ENCODE assay signal across 33 cellular contexts in genomic region chrX:12159799-12160198, GRCh38. TPM values are rescaled to one million over a fixed set of nuclear protein-coding genes. Genes with fewer than 3 reads are reported as not detected.
"Had no signal": no experiment of that assay in that cellular context is flagged by ENCODE, and none has a peak within 500 bp of the region (broad histone marks: within the 10 kb centered on the region; RNA-seq: fewer than 3 reads in every experiment).

No MANE protein-coding gene starts in this region.

- H3K9me3 ChIP-seq: MG63 had no signal

- ATAC-seq: activated CD8-positive, alpha-beta memory T cell treated with anti-CD3 and anti-CD28 coated beads, Interleukin-2, amount 10 ng/mL, durations not matched to agents 7 days and 5 days; activated naive CD8-positive, alpha-beta T cell treated with anti-CD3 and anti-CD28 coated beads, Interleukin-2, amount 50 U/mL, for 24 hours; Right ventricle myocardium inferior had no signal

- H2AFZ ChIP-seq: PC-9 had no signal

- H3K4me3 ChIP-seq: MG63, PC-9 had no signal

- H3K36me3 ChIP-seq: brain microvascular endothelial cell, MG63, WERI-Rb-1 had no signal

- H3K27ac ChIP-seq: brain microvascular endothelial cell, PC-9, RWPE1, WERI-Rb-1 had no signal

- DNase-seq: activated CD4-positive, alpha-beta memory T cell treated with anti-CD3 and anti-CD28 coated beads, Interleukin-2, amount 10 ng/mL, durations not matched to agents 7 days and 5 days; activated CD4-positive, alpha-beta T cell treated with anti-CD3 and anti-CD28 coated beads for 1 hour; activated CD4-positive, alpha-beta T cell treated with anti-CD3 and anti-CD28 coated beads for 48 hours; activated CD4-positive, CD25-positive, alpha-beta regulatory T cell; activated CD8-positive, alpha-beta memory T cell treated with anti-CD3 and anti-CD28 coated beads for 24 hours; activated CD8-positive, alpha-beta memory T cell treated with anti-CD3 and anti-CD28 coated beads, Interleukin-2, amount 10 ng/mL, durations not matched to agents 7 days and 5 days; activated CD8-positive, alpha-beta memory T cell treated with anti-CD3 and anti-CD28 coated beads, Interleukin-2, amount 50 U/mL, for 48 hours; activated effector memory CD4-positive, alpha-beta T cell treated with Interleukin-2 at 50 U/mL for 16 hours; activated naive CD4-positive, alpha-beta T cell treated with anti-CD3 and anti-CD28 coated beads, Interleukin-2, amount 10 ng/mL, durations not matched to agents 7 days and 5 days; activated naive CD8-positive, alpha-beta T cell treated with anti-CD3 and anti-CD28 coated beads, Interleukin-2, amount 50 U/mL, for 24 hours; activated T-cell treated with anti-CD3 and anti-CD28 coated beads, Interleukin-2, amount 50 U/mL, for 48 hours; anterior cingulate cortex; brain microvascular endothelial cell; central memory CD4-positive, alpha-beta T cell; MG63; NCI-H1048; NCI-H1105 treated with DMSO at 0.1 percent for 48 hours; NCI-H1436; NCI-H1694 treated with DMSO at 0.1 percent for 48 hours; NCI-H2029; NCI-H510A; NCI-H774; PC-9; SIG-M5; SW 1271; T-helper 1 cell; T-helper 2 cell; T-helper 9 cell; WERI-Rb-1 had no signal

- H3K27me3 ChIP-seq: brain microvascular endothelial cell, MG63 had no signal

- H3K4me2 ChIP-seq: PC-9 had no signal

RNA-seq across cellular contexts. Expression of gene FRMPD4, which starts 21.5 kb away (rescaled TPM):
- total RNA-seq: activated CD4-positive, alpha-beta memory T cell treated with anti-CD3 and anti-CD28 coated beads, Interleukin-2, amount 10 ng/mL, durations not matched to agents 7 days and 5 days; activated CD8-positive, alpha-beta memory T cell treated with anti-CD3 and anti-CD28 coated beads, Interleukin-2, amount 10 ng/mL, durations not matched to agents 7 days and 5 days; OCI-LY7; PC-9; SK-MEL-5 had no signal
